In genomic region chr2:136127356-136127755, GRCh38 we compare ENCODE assay signal across 28 cellular contexts. TPM values are rescaled to one million over a fixed set of nuclear protein-coding genes. Genes with fewer than 3 reads are reported as not detected.
DNase-seq lines count a peak whose midpoint lies in the region; ATAC-seq and TF ChIP-seq lines count a peak whose summit lies in the region.
"Had no signal": no experiment of that assay in that cellular context is flagged by ENCODE, and none has a peak within 500 bp of the region (broad histone marks: within the 10 kb centered on the region; RNA-seq: fewer than 3 reads in every experiment).

No MANE protein-coding gene starts in this region.

- no peaks in the 10 kb centered on the region for H3K9me3 Mint-ChIP-seq in activated T-cell treated with anti-CD3 and anti-CD28 coated beads, Interleukin-2, amount 50 U/mL, for 4 hours
- H3K9me3 Mint-ChIP-seq in activated T-cell treated with anti-CD3 and anti-CD28 coated beads, Interleukin-2, amount 50 U/mL, for 24 hours, result no peaks in the 10 kb centered on the region
- H3K9me3 Mint-ChIP-seq in stimulated activated memory B cell treated with anti-CD40 and anti-IgM and Interleukin-4, amounts not matched to agents 10 μg/mL and 1 μg/mL and 100 μg/mL, for 72 hours, result no peaks in the 10 kb centered on the region
- H3K9me3 Mint-ChIP-seq: activated naive CD4-positive, alpha-beta T cell treated with anti-CD3 and anti-CD28 coated beads for 36 hours had no signal

- ATAC-seq in activated T-cell treated with anti-CD3 and anti-CD28 coated beads, Interleukin-2, amount 50 U/mL, for 4 hours, result no peak
- ATAC-seq in stimulated activated memory B cell treated with anti-CD40 and anti-IgM and Interleukin-4, amounts not matched to agents 10 μg/mL and 1 μg/mL and 100 μg/mL, for 72 hours, result no peak
- ATAC-seq: A549, HCT116, left ventricle myocardium superior had no signal

- no peak for DNase-seq in activated T-cell treated with anti-CD3 and anti-CD28 coated beads, Interleukin-2, amount 50 U/mL, for 4 hours
- no peak for DNase-seq in activated T-cell treated with anti-CD3 and anti-CD28 coated beads, Interleukin-2, amount 50 U/mL, for 24 hours
- no peak for DNase-seq in effector memory CD4-positive, alpha-beta T cell
- no peak for DNase-seq in DMS53 (lab: John Stamatoyannopoulos, UW)
- no peak for DNase-seq in NCI-H2107 treated with DMSO at 0.1 percent for 48 hours (lab: John Stamatoyannopoulos, UW; ENCODE audit: unreplicated experiment)
- no peak for DNase-seq in erythroblast (lab: John Stamatoyannopoulos, UW)
- DNase-seq: activated CD4-positive, alpha-beta T cell treated with anti-CD3 and anti-CD28 coated beads, Interleukin-2, amount 50 U/mL, for 48 hours; activated naive CD4-positive, alpha-beta T cell treated with anti-CD3 and anti-CD28 coated beads for 36 hours; caudate nucleus; DMS 273 treated with DMSO at 0.1 percent for 48 hours; dorsolateral prefrontal cortex; GDM1; IMR-90; left ventricle myocardium superior; MG63; NCI-H1436; NCI-H2107; NK-92 treated with Interleukin-12 subunit alpha and Interleukin-12 subunit beta, amount 100 ng/mL, for 24 hours; RPMI8226; substantia nigra; WERI-Rb-1 had no signal

- H3K4me1 ChIP-seq in effector memory CD4-positive, alpha-beta T cell (ENCODE audit: control insufficient read depth, insufficient read depth, low read length, poor library complexity, severe bottlenecking), result peaks cover 63% of the 10 kb centered on the region
- H3K4me1 ChIP-seq: A549, ascending aorta had no signal

- TF ChIP-seq POLR2A in erythroblast (IDR thresholded peaks at IDR 0.05; ENCODE audit: low read length), result no peak

- no peak overlapping the region for H3K4me3 ChIP-seq in effector memory CD4-positive, alpha-beta T cell (ENCODE audit: insufficient read depth, low read depth, low read length, poor library complexity, severe bottlenecking)
- H3K4me3 ChIP-seq: A549, ascending aorta, dorsolateral prefrontal cortex, MG63 had no signal

- H3K27me3 Mint-ChIP-seq in activated T-cell treated with anti-CD3 and anti-CD28 coated beads, Interleukin-2, amount 50 U/mL, for 4 hours (ENCODE audit: low read depth), result no peaks in the 10 kb centered on the region
- peaks cover 4% of the 10 kb centered on the region for H3K27me3 Mint-ChIP-seq in activated T-cell treated with anti-CD3 and anti-CD28 coated beads, Interleukin-2, amount 50 U/mL, for 24 hours
- H3K27me3 Mint-ChIP-seq in stimulated activated memory B cell treated with anti-CD40 and anti-IgM and Interleukin-4, amounts not matched to agents 10 μg/mL and 1 μg/mL and 100 μg/mL, for 72 hours, result no peaks in the 10 kb centered on the region

- peaks cover 97% of the 10 kb centered on the region for H3K4me1 Mint-ChIP-seq in activated T-cell treated with anti-CD3 and anti-CD28 coated beads, Interleukin-2, amount 50 U/mL, for 4 hours (ENCODE audit: low read depth)
- H3K4me1 Mint-ChIP-seq in activated T-cell treated with anti-CD3 and anti-CD28 coated beads, Interleukin-2, amount 50 U/mL, for 24 hours (ENCODE audit: low read depth), result peaks cover 92% of the 10 kb centered on the region
- H3K4me1 Mint-ChIP-seq in stimulated activated memory B cell treated with anti-CD40 and anti-IgM and Interleukin-4, amounts not matched to agents 10 μg/mL and 1 μg/mL and 100 μg/mL, for 72 hours, result peaks cover 89% of the 10 kb centered on the region

- H3K9me3 ChIP-seq in KOPT-K1 (ENCODE audit: insufficient read depth, low read length, poor library complexity, severe bottlenecking), result no peaks in the 10 kb centered on the region
- H3K9me3 ChIP-seq in effector memory CD4-positive, alpha-beta T cell (ENCODE audit: control insufficient read depth, low read length), result no peaks in the 10 kb centered on the region
- H3K9me3 ChIP-seq: A549, ascending aorta, MG63 had no signal

- no peak overlapping the region for H3K27ac Mint-ChIP-seq in activated T-cell treated with anti-CD3 and anti-CD28 coated beads, Interleukin-2, amount 50 U/mL, for 24 hours
- H3K27ac Mint-ChIP-seq in stimulated activated memory B cell treated with anti-CD40 and anti-IgM and Interleukin-4, amounts not matched to agents 10 μg/mL and 1 μg/mL and 100 μg/mL, for 72 hours, result peak overlapping the region; percentile 65

- no peaks in the 10 kb centered on the region for H3K27me3 ChIP-seq in effector memory CD4-positive, alpha-beta T cell (replicated peaks; ENCODE audit: control insufficient read depth, insufficient read depth, low read length, poor library complexity, severe bottlenecking)
- H3K27me3 ChIP-seq: ascending aorta, MG63 had no signal

- no peaks in the 10 kb centered on the region for H3K36me3 ChIP-seq in KOPT-K1 (ENCODE audit: insufficient read depth, low read length)
- H3K36me3 ChIP-seq in effector memory CD4-positive, alpha-beta T cell (ENCODE audit: control insufficient read depth, insufficient read depth, low read length), result no peaks in the 10 kb centered on the region
- H3K36me3 ChIP-seq: ascending aorta, MG63, WERI-Rb-1 had no signal

- H3K27ac ChIP-seq in KOPT-K1 (ENCODE audit: low read depth, low read length, poor library complexity, severe bottlenecking), result peak overlapping the region; percentile 67
- H3K27ac ChIP-seq in effector memory CD4-positive, alpha-beta T cell (ENCODE audit: insufficient read depth, low read length, poor library complexity, severe bottlenecking), result peak overlapping the region; percentile 94
- H3K27ac ChIP-seq: A549, ascending aorta, epithelial cell of prostate, WERI-Rb-1 had no signal

- H3K36me3 Mint-ChIP-seq in activated T-cell treated with anti-CD3 and anti-CD28 coated beads, Interleukin-2, amount 50 U/mL, for 4 hours (ENCODE audit: insufficient read depth), result no peaks in the 10 kb centered on the region
- no peaks in the 10 kb centered on the region for H3K36me3 Mint-ChIP-seq in activated T-cell treated with anti-CD3 and anti-CD28 coated beads, Interleukin-2, amount 50 U/mL, for 24 hours (ENCODE audit: low read depth)
- H3K36me3 Mint-ChIP-seq in stimulated activated memory B cell treated with anti-CD40 and anti-IgM and Interleukin-4, amounts not matched to agents 10 μg/mL and 1 μg/mL and 100 μg/mL, for 72 hours, result no peaks in the 10 kb centered on the region

- peak overlapping the region; percentile 36 for H3K4me3 Mint-ChIP-seq in activated T-cell treated with anti-CD3 and anti-CD28 coated beads, Interleukin-2, amount 50 U/mL, for 4 hours
- H3K4me3 Mint-ChIP-seq in activated T-cell treated with anti-CD3 and anti-CD28 coated beads, Interleukin-2, amount 50 U/mL, for 24 hours, result no peak overlapping the region
- no peak overlapping the region for H3K4me3 Mint-ChIP-seq in stimulated activated memory B cell treated with anti-CD40 and anti-IgM and Interleukin-4, amounts not matched to agents 10 μg/mL and 1 μg/mL and 100 μg/mL, for 72 hours
- H3K4me3 Mint-ChIP-seq: activated naive CD4-positive, alpha-beta T cell treated with anti-CD3 and anti-CD28 coated beads for 36 hours had no signal

RNA-seq across cellular contexts. Expression of gene CXCR4, which starts 9.4 kb away (rescaled TPM):
- 10 to 100 TPM; 17.6 to 28.5 (median 24.0) TPM for total RNA-seq in activated T-cell treated with anti-CD3 and anti-CD28 coated beads, Interleukin-2, amount 50 U/mL, for 4 hours
- total RNA-seq: fibroblast of villous mesenchyme, IMR-90 had no signal
